Comparison of ENCODE assay signal across 26 cellular contexts in genomic region chr5:3265936-3266335, GRCh38.
"Had no signal": no experiment of that assay in that cellular context is flagged by ENCODE, and none has a peak within 500 bp of the region (broad histone marks: within the 10 kb centered on the region; RNA-seq: fewer than 3 reads in every experiment).

No MANE protein-coding gene starts in this region.

- H3K4me1 ChIP-seq: body of pancreas, breast epithelium, Peyer's patch had no signal

- DNase-seq: activated CD4-positive, alpha-beta T cell treated with anti-CD3 and anti-CD28 coated beads for 1 hour; activated CD4-positive, alpha-beta T cell treated with anti-CD3 and anti-CD28 coated beads for 48 hours; activated CD4-positive, CD25-positive, alpha-beta regulatory T cell; activated CD8-positive, alpha-beta T cell treated with anti-CD3 and anti-CD28 coated beads for 36 hours; activated effector memory CD4-positive, alpha-beta T cell treated with anti-CD3 and anti-CD28 coated beads, Interleukin-2, amount 50 U/mL, for 16 hours; activated naive CD4-positive, alpha-beta T cell; activated naive CD8-positive, alpha-beta T cell treated with anti-CD3 and anti-CD28 coated beads, Interleukin-2, amount 10 ng/mL, durations not matched to agents 7 days and 5 days; activated T-cell treated with anti-CD3 and anti-CD28 coated beads, Interleukin-2, amount 50 U/mL, for 1 hour; activated T-cell treated with anti-CD3 and anti-CD28 coated beads, Interleukin-2, amount 50 U/mL, for 72 hours; body of pancreas; IMR-90; NCI-H1105 treated with DMSO at 0.1 percent for 48 hours; NCI-H1436; NCI-H1694; NCI-H1930; NCI-H2081 treated with DMSO at 0.1 percent for 48 hours; NCI-H345; NCI-H748 treated with DMSO at 0.1 percent for 48 hours; NK-92 treated with Interleukin-12 subunit alpha and Interleukin-12 subunit beta, amount 100 ng/mL, for 24 hours; PC-3; Peyer's patch; Right ventricle myocardium superior; T1000; WERI-Rb-1 had no signal

- H3K4me3 ChIP-seq: body of pancreas, breast epithelium, K562, Peyer's patch had no signal

- H3K9me3 ChIP-seq: body of pancreas, breast epithelium, Peyer's patch had no signal

- H3K27ac ChIP-seq: body of pancreas, breast epithelium, Peyer's patch, WERI-Rb-1 had no signal

- H3K27me3 ChIP-seq: body of pancreas, breast epithelium, Peyer's patch had no signal

- H3K36me3 ChIP-seq: breast epithelium, Peyer's patch, WERI-Rb-1 had no signal
